18 cellular contexts compared by ENCODE assay signal in genomic region chr12:48812389-48812788, GRCh38. TPM values are rescaled to one million over a fixed set of nuclear protein-coding genes. Genes with fewer than 3 reads are reported as not detected.
A peak's percentile ranks its signal among the peaks of the same experiment; 100 is the strongest.
DNase-seq lines count a peak whose midpoint lies in the region; ATAC-seq, FAIRE-seq and TF ChIP-seq lines count a peak whose summit lies in the region.
"Had no signal": no experiment of that assay in that cellular context is flagged by ENCODE, and none has a peak within 500 bp of the region (broad histone marks: within the 10 kb centered on the region; RNA-seq: fewer than 3 reads in every experiment).

No MANE protein-coding gene starts in this region.

- H3K9me3 Mint-ChIP-seq in CD8-positive, alpha-beta memory T cell = no peaks in the 10 kb centered on the region
- H3K9me3 Mint-ChIP-seq in neural progenitor cell = no peaks in the 10 kb centered on the region
- H3K9me3 Mint-ChIP-seq: stimulated activated naive CD8-positive, alpha-beta T cell treated with anti-CD3 and anti-CD28 coated beads, Interleukin-15, amount 100 ng/mL, for 72 hours had no signal

- peaks cover 23 to 29% (median 28%) of the 10 kb centered on the region in 3 donors for H3K4me1 Mint-ChIP-seq in CD8-positive, alpha-beta memory T cell
- H3K4me1 Mint-ChIP-seq in neural progenitor cell = peaks cover 51% of the 10 kb centered on the region

- H3K9ac ChIP-seq in neural progenitor cell = no peak overlapping the region

- intact Hi-C loops in pancreas (cut with DNase I) (no loop called here), adrenal gland (cut with DNase I) (no loop called here)

- CTCF ChIA-PET in CD8-positive, alpha-beta memory T cell (lab: Charles Lee) = interaction anchor here (0.9 to 1.1 kb wide), 2 partner anchors 17 to 59 kb away, joined by 3 read pairs; no protein-coding TSS in a partner anchor

- peaks cover 0 to 2% (median 0%) of the 10 kb centered on the region in 3 donors for H3K36me3 Mint-ChIP-seq in CD8-positive, alpha-beta memory T cell
- no peaks in the 10 kb centered on the region for H3K36me3 Mint-ChIP-seq in neural progenitor cell

- WGBS in pancreas, 2 donors = 74% methylated on average over 2 of the region's 2 CpGs
- 40 to 81% (median 68%) methylated on average over 1 to 2 of the region's 2 CpGs for WGBS in adrenal gland, 4 donors

- H3K9me3 ChIP-seq in CD8-positive, alpha-beta memory T cell (ENCODE audit: low read length) = no peaks in the 10 kb centered on the region
- H3K9me3 ChIP-seq in Peyer's patch (no peaks in the 10 kb centered on the region), neural progenitor cell (ENCODE audit: low read depth) (no peaks in the 10 kb centered on the region), pancreas (no peaks in the 10 kb centered on the region), adrenal gland (replicated peaks in 1 of 3) (no peaks in the 10 kb centered on the region)

- no peak overlapping the region for H3K4me3 ChIP-seq in CD8-positive, alpha-beta memory T cell (ENCODE audit: low read length)
- H3K4me3 ChIP-seq in Peyer's patch = no peak overlapping the region
- no peak overlapping the region for H3K4me3 ChIP-seq in fibroblast of mammary gland (ENCODE audit: control insufficient read depth, low read depth, low read length)
- H3K4me3 ChIP-seq in neural progenitor cell = no peak overlapping the region
- no peak overlapping the region for H3K4me3 ChIP-seq in pancreas
- H3K4me3 ChIP-seq in adrenal gland = no peak overlapping the region
- H3K4me3 ChIP-seq: K562, SK-N-MC, skin epidermis had no signal

- TF ChIP-seq CTCF in Peyer's patch (IDR thresholded peaks at IDR 0.05) (no peak), fibroblast of mammary gland (conservative IDR thresholded peaks at IDR 0.05; ENCODE audit: control insufficient read depth, insufficient read depth, low read depth, low read length) (no peak), neural progenitor cell (IDR thresholded peaks at IDR 0.05) (no peak), pancreas (IDR thresholded peaks at IDR 0.05) (no peak), adrenal gland (IDR thresholded peaks at IDR 0.05) (no peak)

- H3K4me1 ChIP-seq in CD8-positive, alpha-beta memory T cell (ENCODE audit: insufficient read depth, low read length) = peaks cover 16% of the 10 kb centered on the region
- H3K4me1 ChIP-seq in Peyer's patch (peaks cover 0 to 34% (median 4%) of the 10 kb centered on the region in 4 donors), neural progenitor cell (peaks cover 32% of the 10 kb centered on the region), pancreas (peaks cover 0 to 8% (median 5%) of the 10 kb centered on the region in 3 donors), adrenal gland (replicated peaks in 1 of 2) (peaks cover 15 to 25% of the 10 kb centered on the region in 2 donors)

- H3K27ac Mint-ChIP-seq in CD8-positive, alpha-beta memory T cell = peak overlapping the region in 4 of 8 donors; percentile 5 to 73 (median 35)
- peak overlapping the region; percentile 78 for H3K27ac Mint-ChIP-seq in neural progenitor cell
- H3K27ac Mint-ChIP-seq: stimulated activated naive CD8-positive, alpha-beta T cell treated with anti-CD3 and anti-CD28 coated beads, Interleukin-15, amount 100 ng/mL, for 72 hours had no signal

- FAIRE-seq in pancreas (lab: Jason Lieb, UNC) = no peak
- FAIRE-seq: frontal cortex, K562 had no signal

- H3K27ac ChIP-seq in CD8-positive, alpha-beta memory T cell (ENCODE audit: low read depth, low read length) = no peak overlapping the region
- H3K27ac ChIP-seq in Peyer's patch = peak overlapping the region in 3 of 4 donors; percentile 6 to 48 (median 19)
- no peak overlapping the region for H3K27ac ChIP-seq in neural progenitor cell
- H3K27ac ChIP-seq in pancreas = no peak overlapping the region
- H3K27ac ChIP-seq in adrenal gland = peak overlapping the region in 1 of 5 donors; percentile 5
- H3K27ac ChIP-seq: C4-2B, SK-N-MC had no signal

- POLR2A ChIA-PET in CD8-positive, alpha-beta memory T cell (lab: Charles Lee) = no interaction called here

- H3K79me2 ChIP-seq in neural progenitor cell (ENCODE audit: low read depth) = no peaks in the 10 kb centered on the region

- no peaks in the 10 kb centered on the region for H3K27me3 ChIP-seq in CD8-positive, alpha-beta memory T cell (ENCODE audit: insufficient read depth, low read length, poor library complexity, severe bottlenecking)
- H3K27me3 ChIP-seq in Peyer's patch (no peaks in the 10 kb centered on the region), neural progenitor cell (peaks cover 15% of the 10 kb centered on the region), pancreas (no peaks in the 10 kb centered on the region), adrenal gland (no peaks in the 10 kb centered on the region)

- no peaks in the 10 kb centered on the region for H3K36me3 ChIP-seq in CD8-positive, alpha-beta memory T cell (ENCODE audit: insufficient read depth, low read length)
- no peaks in the 10 kb centered on the region for H3K36me3 ChIP-seq in Peyer's patch
- no peaks in the 10 kb centered on the region for H3K36me3 ChIP-seq in neural progenitor cell
- H3K36me3 ChIP-seq in pancreas = no peaks in the 10 kb centered on the region
- H3K36me3 ChIP-seq in adrenal gland (replicated peaks in 1 of 2) = no peaks in the 10 kb centered on the region

- ATAC-seq in pancreas (no peak), HG03571 (IDR thresholded peaks at IDR 0.05; ENCODE audit: unreplicated experiment) (no peak)
- ATAC-seq: K562; stimulated activated naive CD8-positive, alpha-beta T cell treated with anti-CD3 and anti-CD28 coated beads, Interleukin-15, amount 100 ng/mL, for 72 hours had no signal

- no peak for DNase-seq in CD8-positive, alpha-beta memory T cell
- DNase-seq in Peyer's patch (no peak), fibroblast of mammary gland (ENCODE audit: low read depth) (peak; percentile 20), neural progenitor cell (ENCODE audit: low spot score) (no peak), pancreas (no peak), adrenal gland (no peak), SHP77 treated with DMSO at 0.1 percent for 48 hours (lab: John Stamatoyannopoulos, UW) (no peak)
- DNase-seq: activated CD8-positive, alpha-beta memory T cell treated with anti-CD3 and anti-CD28 coated beads for 24 hours; DND-41; NCI-H1105; occipital lobe; stimulated activated naive CD8-positive, alpha-beta T cell treated with anti-CD3 and anti-CD28 coated beads, Interleukin-15, amount 100 ng/mL, for 72 hours had no signal

- no peak overlapping the region for H3K4me2 ChIP-seq in neural progenitor cell

- TF ChIP-seq POLR2A in Peyer's patch (IDR thresholded peaks at IDR 0.05) (no peak), adrenal gland (IDR thresholded peaks at IDR 0.05) (no peak)

- no peak overlapping the region for H2AFZ ChIP-seq in neural progenitor cell (replicated peaks)

- H3F3A ChIP-seq in neural progenitor cell (ENCODE audit: low read depth) = peaks cover 36% of the 10 kb centered on the region

- H3K27me3 Mint-ChIP-seq in CD8-positive, alpha-beta memory T cell = peaks cover 0 to 5% of the 10 kb centered on the region in 2 donors
- peaks cover 9% of the 10 kb centered on the region for H3K27me3 Mint-ChIP-seq in neural progenitor cell (ENCODE audit: insufficient read depth, low read depth)

- peak overlapping the region in 6 of 7 donors; percentile 24 to 86 (median 58) for H3K4me3 Mint-ChIP-seq in CD8-positive, alpha-beta memory T cell
- H3K4me3 Mint-ChIP-seq in neural progenitor cell = peak overlapping the region; percentile 75
- H3K4me3 Mint-ChIP-seq: stimulated activated naive CD8-positive, alpha-beta T cell treated with anti-CD3 and anti-CD28 coated beads, Interleukin-15, amount 100 ng/mL, for 72 hours had no signal

- peaks cover 9% of the 10 kb centered on the region for H4K20me1 ChIP-seq in neural progenitor cell (ENCODE audit: low read depth)

RNA-seq across cellular contexts. Expression of gene CACNB3, which starts 5.9 kb away (rescaled TPM):
- total RNA-seq in CD8-positive, alpha-beta memory T cell = 1 to 10 TPM; 6.3 to 6.6 TPM
- polyA plus RNA-seq in CD8-positive, alpha-beta memory T cell = 3.2 TPM
- total RNA-seq in Peyer's patch = 10 to 100 TPM; 10.2 to 47.0 (median 35.6) TPM
- 25.0 and 31.3 TPM in 2 replicates for total RNA-seq in neural progenitor cell (ENCODE audit: low replicate concordance)
- total RNA-seq in pancreas = 10 to 100 TPM in 1 of 6 donors, 1 to 10 TPM in 5; 1.3 to 16.3 (median 4.3) TPM
- 1 to 10 TPM; 6.5 to 8.9 TPM for polyA plus RNA-seq in pancreas
- 10 to 100 TPM in 1 of 8 donors, 1 to 10 TPM in 7; 3.9 to 11.0 (median 5.9) TPM for total RNA-seq in adrenal gland
- 10 to 100 TPM in 2 of 3 donors, 1 to 10 TPM in 1; 4.4 to 19.5 (median 11.3) TPM for polyA plus RNA-seq in adrenal gland

RNA-seq across cellular contexts. Expression of gene ADCY6, which starts 23.5 kb away (rescaled TPM):
- total RNA-seq in CD8-positive, alpha-beta memory T cell = under 1 TPM; 0.04 to 0.37 TPM
- polyA plus RNA-seq in CD8-positive, alpha-beta memory T cell = not detected
- 100 to 1,000 TPM in 3 of 4 donors, 10 to 100 TPM in 1; 71.3 to 175 (median 129) TPM for total RNA-seq in Peyer's patch
- 22.4 and 42.4 TPM in 2 replicates for total RNA-seq in neural progenitor cell (ENCODE audit: low replicate concordance)
- 10 to 100 TPM; 12.9 to 29.0 (median 20.2) TPM for total RNA-seq in pancreas
- polyA plus RNA-seq in pancreas = 10 to 100 TPM; 31.7 to 53.4 TPM
- 10 to 100 TPM; 21.8 to 44.0 (median 29.6) TPM for total RNA-seq in adrenal gland
- 10 to 100 TPM; 20.8 to 55.3 (median 34.3) TPM for polyA plus RNA-seq in adrenal gland

RNA-seq across cellular contexts. Expression of gene DDX23, which starts 39.6 kb away (rescaled TPM):
- 100 to 1,000 TPM; 147 to 148 TPM for total RNA-seq in CD8-positive, alpha-beta memory T cell
- 51.0 TPM for polyA plus RNA-seq in CD8-positive, alpha-beta memory T cell
- 100 to 1,000 TPM in 2 of 4 donors, 10 to 100 TPM in 2; 68.0 to 143 (median 104) TPM for total RNA-seq in Peyer's patch
- total RNA-seq in neural progenitor cell (ENCODE audit: low replicate concordance) = 95.6 and 109 TPM in 2 replicates
- 10 to 100 TPM; 25.9 to 49.3 (median 32.1) TPM for total RNA-seq in pancreas
- 10 to 100 TPM; 32.4 to 55.6 TPM for polyA plus RNA-seq in pancreas
- total RNA-seq in adrenal gland = 10 to 100 TPM; 47.1 to 75.9 (median 66.6) TPM
- 10 to 100 TPM; 39.0 to 67.7 (median 46.3) TPM for polyA plus RNA-seq in adrenal gland

RNA-seq across cellular contexts. Expression of gene RND1, which starts 53.3 kb away (rescaled TPM):
- 1 to 10 TPM; 2.0 to 2.6 TPM for total RNA-seq in CD8-positive, alpha-beta memory T cell
- polyA plus RNA-seq in CD8-positive, alpha-beta memory T cell = 0.90 TPM
- total RNA-seq in Peyer's patch (1 to 10 TPM in 2 of 4 donors, under 1 TPM in 1, not detected in 1; 0.80 to 2.2 (median 1.6) TPM), neural progenitor cell (ENCODE audit: low replicate concordance) (9.8 and 16.7 TPM in 2 replicates), pancreas (1 to 10 TPM in 4 of 6 donors, under 1 TPM in 2; 0.74 to 6.3 (median 1.3) TPM), adrenal gland (under 1 TPM in 3 of 8 donors, not detected in 5; 0.42 to 0.50 (median 0.43) TPM)
- polyA plus RNA-seq in pancreas (1 to 10 TPM; 2.7 to 4.2 TPM), adrenal gland (1 to 10 TPM in 1 of 3 donors, under 1 TPM in 2; 0.20 to 2.9 (median 0.72) TPM)

Comparison
In these comparisons a context has a peak if more than half of its experiments do, and no peak if none do; other contexts are left out.
1. H3K27ac ChIP-seq: peak in Peyer's patch (3 of 4); none in CD8-positive, alpha-beta memory T cell (single experiment), neural progenitor cell (single experiment) and pancreas (0 of 4).
2. RNA of gene ADCY6, which starts 23.5 kb away (total RNA-seq): 71.3 to 175 TPM in Peyer's patch, 21.8 to 44.0 TPM in adrenal gland, 22.4 to 42.4 TPM in neural progenitor cell and 12.9 to 29.0 TPM in pancreas; 0.04 to 0.37 TPM in CD8-positive, alpha-beta memory T cell; every median in the first group is over 10 times any median in the second.